11 cellular contexts compared by ENCODE assay signal in the genomic region with DNA sequence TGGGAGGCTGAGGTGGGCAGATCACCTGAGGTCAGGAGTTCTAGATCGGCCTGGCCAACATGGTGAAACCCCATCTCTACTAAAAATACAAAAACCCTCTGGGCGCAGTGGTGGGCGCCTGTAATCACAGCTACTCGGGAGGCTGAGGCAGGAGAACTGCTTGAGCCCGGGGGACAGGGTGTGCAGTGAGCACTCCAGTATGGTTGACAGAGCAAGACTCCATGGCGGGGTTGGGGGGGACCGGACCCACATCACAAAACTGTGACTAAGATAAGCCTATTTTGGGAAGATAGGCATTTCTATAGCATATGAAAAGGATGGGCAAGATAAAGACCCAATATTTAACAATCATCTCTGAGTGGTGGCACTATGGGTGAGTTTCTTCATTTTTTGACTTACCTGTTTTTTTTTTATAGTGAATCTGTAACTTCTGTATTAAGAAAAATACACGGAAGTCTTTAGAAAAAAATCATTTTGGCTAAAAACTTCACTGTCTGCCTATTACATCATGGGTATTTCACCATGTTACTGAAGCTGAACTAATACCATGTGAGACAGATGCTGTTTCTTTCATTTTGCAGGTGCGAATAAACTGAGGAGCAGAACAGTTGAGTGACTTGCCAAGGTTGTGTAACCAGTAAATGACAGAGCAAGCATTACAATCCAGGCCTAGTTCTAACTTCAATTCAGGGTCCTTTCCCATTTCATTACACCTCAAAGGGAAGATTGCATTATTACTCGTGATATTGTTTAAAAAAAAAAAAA. TPM values are rescaled to one million over a fixed set of nuclear protein-coding genes. Genes with fewer than 3 reads are reported as not detected.
DNase-seq lines count a peak whose midpoint lies in the region; ATAC-seq, FAIRE-seq and TF ChIP-seq lines count a peak whose summit lies in the region.
"Had no signal": no experiment of that assay in that cellular context is flagged by ENCODE, and none has a peak within 500 bp of the region (broad histone marks: within the 10 kb centered on the region; RNA-seq: fewer than 3 reads in every experiment).

No MANE protein-coding gene starts in this region.

- H2AFZ ChIP-seq in hepatocyte, result no peak overlapping the region

- H3K4me1 ChIP-seq in hepatocyte (ENCODE audit: insufficient read depth), result peaks cover 9% of the 10 kb centered on the region

- H3K36me3 ChIP-seq in hepatocyte (replicated peaks; ENCODE audit: insufficient read depth, low read depth), result no peaks in the 10 kb centered on the region

- 93% methylated on average over 10 of the region's 10 CpGs for WGBS in hepatocyte (ENCODE audit: low lambda C conversion rate, missing lambda C conversion rate)

- FAIRE-seq in H54 (lab: Jason Lieb, UNC), result no peak

- H3K9me3 ChIP-seq in hepatocyte (ENCODE audit: low read depth), result no peaks in the 10 kb centered on the region

- no peak for ATAC-seq in WTC11
- no peak for ATAC-seq in stimulated activated memory B cell treated with anti-CD40 and anti-IgM and Interleukin-4, amounts not matched to agents 10 μg/mL and 1 μg/mL and 100 μg/mL, for 72 hours

- no peaks in the 10 kb centered on the region for H3K27me3 ChIP-seq in hepatocyte

- peak overlapping the region; percentile 17 for H3K27ac Mint-ChIP-seq in activated CD4-positive, alpha-beta T cell treated with anti-CD3 and anti-CD28 coated beads, Interleukin-2, amount 10 ng/mL, durations not matched to agents 24 days and 14 days
- peak overlapping the region; percentile 76 for H3K27ac Mint-ChIP-seq in WTC11
- H3K27ac Mint-ChIP-seq in stimulated activated memory B cell treated with anti-CD40 and anti-IgM and Interleukin-4, amounts not matched to agents 10 μg/mL and 1 μg/mL and 100 μg/mL, for 72 hours, result peak overlapping the region; percentile 100

- in situ Hi-C loops in KBM-7 (cut with MboI; ENCODE audit: low pct_unique_long_range_greater_than_20kb, low sequenced_read_pairs), result loop anchor here (10.0 kb wide), 1 partner anchor 64 kb away; no protein-coding TSS in a partner anchor

- no peak for DNase-seq in activated CD4-positive, alpha-beta T cell treated with anti-CD3 and anti-CD28 coated beads, Interleukin-2, amount 10 ng/mL, durations not matched to agents 24 days and 14 days
- DNase-seq in activated CD4-positive, alpha-beta T cell treated with anti-CD3 and anti-CD28 coated beads, Interleukin-2, amount 50 U/mL, for 48 hours, result no peak
- DNase-seq in WTC11 (ENCODE audit: low spot score) (no peak), hepatocyte (ENCODE audit: low spot score) (no peak), H54 (ENCODE audit: insufficient read length, low spot score) (no peak), KBM-7 (no peak), GOT3 (lab: John Stamatoyannopoulos, UW) (no peak)
- DNase-seq: NCI-H2171, occipital lobe, WERI-Rb-1 had no signal

- H3K4me3 Mint-ChIP-seq in activated CD4-positive, alpha-beta T cell treated with anti-CD3 and anti-CD28 coated beads, Interleukin-2, amount 10 ng/mL, durations not matched to agents 24 days and 14 days, result peak overlapping the region; percentile 93
- H3K4me3 Mint-ChIP-seq in WTC11, result no peak overlapping the region; the same call in 1 of the 2 replicates
- peak overlapping the region; percentile 99 for H3K4me3 Mint-ChIP-seq in stimulated activated memory B cell treated with anti-CD40 and anti-IgM and Interleukin-4, amounts not matched to agents 10 μg/mL and 1 μg/mL and 100 μg/mL, for 72 hours

- POLR2A ChIA-PET in WTC11 (lab: Charles Lee), result no interaction called here

- CTCF ChIA-PET in WTC11 (lab: Charles Lee), result interaction anchor here (1.0 to 1.7 kb wide), 2 partner anchors 18 to 35 kb away, joined by 3 to 9 read pairs; no protein-coding TSS in a partner anchor

- TF ChIP-seq CTCF in WTC11 (IDR thresholded peaks at IDR 0.05) (no peak), hepatocyte (IDR thresholded peaks at IDR 0.05; ENCODE audit: poor library complexity) (no peak)

- TF ChIP-seq POLR2A in H54 (IDR thresholded peaks at IDR 0.05; ENCODE audit: low read depth, low read length), result no peak

- H3K9me3 Mint-ChIP-seq in activated CD4-positive, alpha-beta T cell treated with anti-CD3 and anti-CD28 coated beads, Interleukin-2, amount 10 ng/mL, durations not matched to agents 24 days and 14 days, result no peaks in the 10 kb centered on the region
- no peaks in the 10 kb centered on the region for H3K9me3 Mint-ChIP-seq in WTC11
- no peaks in the 10 kb centered on the region for H3K9me3 Mint-ChIP-seq in stimulated activated memory B cell treated with anti-CD40 and anti-IgM and Interleukin-4, amounts not matched to agents 10 μg/mL and 1 μg/mL and 100 μg/mL, for 72 hours

- H4K20me1 ChIP-seq in hepatocyte (ENCODE audit: insufficient read depth, poor library complexity, severe bottlenecking), result peaks cover 56% of the 10 kb centered on the region

- no peaks in the 10 kb centered on the region for H3K27me3 Mint-ChIP-seq in activated CD4-positive, alpha-beta T cell treated with anti-CD3 and anti-CD28 coated beads, Interleukin-2, amount 10 ng/mL, durations not matched to agents 24 days and 14 days
- no peaks in the 10 kb centered on the region for H3K27me3 Mint-ChIP-seq in WTC11 (ENCODE audit: low read depth)
- no peaks in the 10 kb centered on the region for H3K27me3 Mint-ChIP-seq in stimulated activated memory B cell treated with anti-CD40 and anti-IgM and Interleukin-4, amounts not matched to agents 10 μg/mL and 1 μg/mL and 100 μg/mL, for 72 hours

- peaks cover 74% of the 10 kb centered on the region for H3K79me2 ChIP-seq in hepatocyte

- intact Hi-C loops in activated CD4-positive, alpha-beta T cell treated with anti-CD3 and anti-CD28 coated beads, Interleukin-2, amount 10 ng/mL, durations not matched to agents 24 days and 14 days (cut with micrococcal nuclease), result loop anchor here (5.0 to 10.0 kb wide), 2 partner anchors 217 to 286 kb away; partner anchors contain the start of gene FNBP4

- peaks cover 37% of the 10 kb centered on the region for H3K4me1 Mint-ChIP-seq in activated CD4-positive, alpha-beta T cell treated with anti-CD3 and anti-CD28 coated beads, Interleukin-2, amount 10 ng/mL, durations not matched to agents 24 days and 14 days
- H3K4me1 Mint-ChIP-seq in WTC11, result peaks cover 38% of the 10 kb centered on the region
- peaks cover 55% of the 10 kb centered on the region for H3K4me1 Mint-ChIP-seq in stimulated activated memory B cell treated with anti-CD40 and anti-IgM and Interleukin-4, amounts not matched to agents 10 μg/mL and 1 μg/mL and 100 μg/mL, for 72 hours

- H3K9me2 ChIP-seq in hepatocyte (replicated peaks; ENCODE audit: insufficient read depth), result no peaks in the 10 kb centered on the region

- H3K4me2 ChIP-seq in hepatocyte, result peak overlapping the region; percentile 84

- H3K36me3 Mint-ChIP-seq in activated CD4-positive, alpha-beta T cell treated with anti-CD3 and anti-CD28 coated beads, Interleukin-2, amount 10 ng/mL, durations not matched to agents 24 days and 14 days (ENCODE audit: low read depth), result peaks cover 35% of the 10 kb centered on the region
- peaks cover 18% of the 10 kb centered on the region for H3K36me3 Mint-ChIP-seq in WTC11
- H3K36me3 Mint-ChIP-seq in stimulated activated memory B cell treated with anti-CD40 and anti-IgM and Interleukin-4, amounts not matched to agents 10 μg/mL and 1 μg/mL and 100 μg/mL, for 72 hours, result peaks cover 21% of the 10 kb centered on the region

- H3K4me3 ChIP-seq in hepatocyte, result no peak overlapping the region

- peak overlapping the region; percentile 97 for H3K27ac ChIP-seq in hepatocyte
- H3K27ac ChIP-seq: WERI-Rb-1 had no signal

TF ChIP-seq in WTC11, 78 proteins besides CTCF, POLR2A, EP300 and RAD21 (continues in another document):
- TF ChIP-seq KAT7 (CRISPR knock-in tag; IDR thresholded peaks at IDR 0.05; ENCODE audit: borderline replicate concordance) (no peak), ZMAT4 (CRISPR knock-in tag; IDR thresholded peaks at IDR 0.05) (no peak)

RNA-seq across cellular contexts. Expression of gene CELF1, which starts 2.5 kb away (rescaled TPM):
- 154 and 159 TPM in 2 replicates for total RNA-seq in activated CD4-positive, alpha-beta T cell treated with anti-CD3 and anti-CD28 coated beads, Interleukin-2, amount 10 ng/mL, durations not matched to agents 24 days and 14 days
- total RNA-seq in WTC11 (2021) (160 to 177 TPM (median 169 TPM) in 3 replicates), hepatocyte (82.7 and 84.6 TPM in 2 replicates)
- 59.1 and 70.3 TPM in 2 replicates for polyA plus RNA-seq in hepatocyte

RNA-seq across cellular contexts. Expression of gene PTPMT1, which starts 14.9 kb away (rescaled TPM):
- 53.9 and 54.9 TPM in 2 replicates for total RNA-seq in activated CD4-positive, alpha-beta T cell treated with anti-CD3 and anti-CD28 coated beads, Interleukin-2, amount 10 ng/mL, durations not matched to agents 24 days and 14 days
- total RNA-seq in WTC11 (2021) (49.5 to 69.4 TPM (median 65.4 TPM) in 3 replicates), hepatocyte (112 and 120 TPM in 2 replicates)
- 100 and 108 TPM in 2 replicates for polyA plus RNA-seq in hepatocyte

RNA-seq across cellular contexts. Expression of gene KBTBD4, which starts 28.3 kb away (rescaled TPM):
- 16.4 and 16.7 TPM in 2 replicates for total RNA-seq in activated CD4-positive, alpha-beta T cell treated with anti-CD3 and anti-CD28 coated beads, Interleukin-2, amount 10 ng/mL, durations not matched to agents 24 days and 14 days
- total RNA-seq in WTC11 (2021) (12.3 to 14.3 TPM (median 13.9 TPM) in 3 replicates), hepatocyte (18.0 and 18.2 TPM in 2 replicates)
- 13.1 and 14.6 TPM in 2 replicates for polyA plus RNA-seq in hepatocyte

RNA-seq across cellular contexts. Expression of gene NDUFS3, which starts 28.4 kb away (rescaled TPM):
- total RNA-seq in activated CD4-positive, alpha-beta T cell treated with anti-CD3 and anti-CD28 coated beads, Interleukin-2, amount 10 ng/mL, durations not matched to agents 24 days and 14 days, result 151 and 159 TPM in 2 replicates
- total RNA-seq in WTC11 (2021) (111 to 140 TPM (median 125 TPM) in 3 replicates), hepatocyte (65.8 and 92.6 TPM in 2 replicates)
- 107 and 125 TPM in 2 replicates for polyA plus RNA-seq in hepatocyte

RNA-seq across cellular contexts. Expression of gene FAM180B, which starts 36.0 kb away (rescaled TPM):
- 0.19 and 0.28 TPM in 2 replicates for total RNA-seq in activated CD4-positive, alpha-beta T cell treated with anti-CD3 and anti-CD28 coated beads, Interleukin-2, amount 10 ng/mL, durations not matched to agents 24 days and 14 days
- total RNA-seq in WTC11 (2021), result 0.16 to 0.28 TPM in 2 of 3 replicates, not detected in the other
- 0.50 TPM in 1 of 2 replicates, not detected in the other for total RNA-seq in hepatocyte
- polyA plus RNA-seq in hepatocyte, result not detected in 2 replicates

Comparison
In these comparisons a context has a peak if more than half of its experiments do, and no peak if none do; other contexts are left out.
1. H3K27ac Mint-ChIP-seq: peak in every context shown above with its lines; median percentile 100 in stimulated activated memory B cell treated with anti-CD40 and anti-IgM and Interleukin-4, amounts not matched to agents 10 μg/mL and 1 μg/mL and 100 μg/mL, for 72 hours; 76 in WTC11; 17 in activated CD4-positive, alpha-beta T cell treated with anti-CD3 and anti-CD28 coated beads, Interleukin-2, amount 10 ng/mL, durations not matched to agents 24 days and 14 days.